Comparison of ENCODE assay signal across 30 cellular contexts in genomic region chr12:54401127-54401526, GRCh38. TPM values are rescaled to one million over a fixed set of nuclear protein-coding genes. Genes with fewer than 3 reads are reported as not detected.
DNase-seq lines count a peak whose midpoint lies in the region; ATAC-seq, FAIRE-seq and TF ChIP-seq lines count a peak whose summit lies in the region.
"Had no signal": no experiment of that assay in that cellular context is flagged by ENCODE, and none has a peak within 500 bp of the region (broad histone marks: within the 10 kb centered on the region; RNA-seq: fewer than 3 reads in every experiment).

No MANE protein-coding gene starts in this region.

- SMC1A ChIA-PET in GM12878 (lab: Charles Lee; ENCODE audit: uncharacterized antibody, unreplicated experiment), result interaction anchor here (0.6 to 12.3 kb wide), 7 partner anchors 10 to 126 kb away, joined by 3 to 469 read pairs (median 8); partner anchors contain the start of gene ITGA5

- DNase-seq in NCI-H82 (lab: John Stamatoyannopoulos, UW) (peak; percentile 37), NCI-H82 treated with DMSO at 0.1 percent for 48 hours (lab: John Stamatoyannopoulos, UW; ENCODE audit: unreplicated experiment) (no peak), GM12878 (ENCODE audit: low read depth, low spot score) (no peak), NCI-H2107 treated with DMSO at 0.1 percent for 48 hours (lab: John Stamatoyannopoulos, UW; ENCODE audit: unreplicated experiment) (no peak), mesothelial cell of epicardium (ENCODE audit: low spot score in 2 of 2, unreplicated experiment in 2 of 2) (no peak)
- no peak for DNase-seq in CD8-positive, alpha-beta memory T cell
- DNase-seq in NK-92 treated with Interleukin-12 subunit alpha and Interleukin-12 subunit beta, amount 100 ng/mL, for 24 hours (lab: John Stamatoyannopoulos, UW), result no peak
- DNase-seq: activated CD4-positive, alpha-beta T cell treated with anti-CD3 and anti-CD28 coated beads for 48 hours; AML-193; brain microvascular endothelial cell; Caco-2; cortex of kidney; DND-41; left lung; midbrain; NCI-H1048; NCI-H1930; NCI-H226; NCI-H774; OCI-M1; SHP77 had no signal

- no peak overlapping the region for H3K9ac ChIP-seq in GM12878 (ENCODE audit: control insufficient read depth, insufficient read depth, low read length)

- intact Hi-C loops in GM12878 (cut with micrococcal nuclease; ENCODE audit: unreplicated experiment), result no loop called here

- no TSS peak for BruUV-seq in GM12878 (replicated peaks; lab: Mats Ljungman, UMichigan)

- H3K4me2 ChIP-seq in GM12878 (ENCODE audit: control insufficient read depth, insufficient read depth), result no peak overlapping the region

- H3K9me3 Mint-ChIP-seq in CD8-positive, alpha-beta memory T cell, result no peaks in the 10 kb centered on the region
- no peaks in the 10 kb centered on the region for H3K9me3 Mint-ChIP-seq in mesothelial cell of epicardium
- H3K9me3 Mint-ChIP-seq: neural crest cell; stimulated activated memory B cell treated with anti-CD40 and anti-IgM and Interleukin-4, amounts not matched to agents 10 μg/mL and 1 μg/mL and 100 μg/mL, for 72 hours had no signal

- TF ChIP-seq POLR2A in GM12878 (IDR thresholded peaks at IDR 0.05; ENCODE audit: low read depth, low read length), result no peak

- TF ChIP-seq RAD21 in GM12878 (IDR thresholded peaks at IDR 0.05; ENCODE audit: insufficient read depth, low read depth, low read length), result no peak

- no peak for TF ChIP-seq EP300 in GM12878 (IDR thresholded peaks at IDR 0.05; ENCODE audit: borderline replicate concordance in 1 of 2, control insufficient read depth in 1 of 2, low read depth in 2 of 2, low read length in 2 of 2)

- H3K4me1 ChIP-seq in CD8-positive, alpha-beta memory T cell (ENCODE audit: insufficient read depth, low read length), result peaks cover 19% of the 10 kb centered on the region
- H3K4me1 ChIP-seq in GM12878 (ENCODE audit: control insufficient read depth, insufficient read depth, low read length) (no peaks in the 10 kb centered on the region), neutrophil (ENCODE audit: control insufficient read depth in 1 of 2, insufficient read depth in 1 of 2, low read depth in 1 of 2, low read length in 1 of 2) (peaks cover 3 to 6% of the 10 kb centered on the region in 2 experiments)
- H3K4me1 ChIP-seq: Caco-2, prostate gland had no signal

- RAD21 ChIA-PET in GM12878 (lab: Charles Lee; ENCODE audit: unreplicated experiment), result interaction anchor here (2.4 to 9.3 kb wide), 3 partner anchors 12 to 43 kb away, joined by 16 to 296 read pairs (median 50); no protein-coding TSS in a partner anchor

- peak; percentile 16; the same call in 1 of the 3 replicates for ATAC-seq in GM12878
- ATAC-seq: left lung; stimulated activated memory B cell treated with anti-CD40 and anti-IgM and Interleukin-4, amounts not matched to agents 10 μg/mL and 1 μg/mL and 100 μg/mL, for 72 hours had no signal

- FAIRE-seq in GM12878 (lab: Jason Lieb, UNC), result no peak
- FAIRE-seq: GM12891 had no signal

- peaks cover 21 to 30% (median 25%) of the 10 kb centered on the region in 3 donors for H3K4me1 Mint-ChIP-seq in CD8-positive, alpha-beta memory T cell
- no peaks in the 10 kb centered on the region for H3K4me1 Mint-ChIP-seq in mesothelial cell of epicardium
- H3K4me1 Mint-ChIP-seq: neural crest cell had no signal

- POLR2A ChIA-PET in CD8-positive, alpha-beta memory T cell (lab: Charles Lee), result no interaction called here
- POLR2A ChIA-PET in GM12878 (lab: Charles Lee), result interaction anchor here (0.6 to 4.7 kb wide), 2 partner anchors 37 to 69 kb away, joined by 4 to 43 read pairs; no protein-coding TSS in a partner anchor

- 86% methylated on average over 2 of the region's 2 CpGs for WGBS in GM12878 (ENCODE audit: insufficient coverage, insufficient replicate concordance, low lambda C conversion rate, missing lambda C conversion rate)

- no peak for TF ChIP-seq CTCF in GM12878 (IDR thresholded peaks at IDR 0.05 in 2 of 3, conservative IDR thresholded peaks at IDR 0.05 in 1 of 3; ENCODE audit: control insufficient read depth in 2 of 3, extremely low read depth in 1 of 3, insufficient read depth in 1 of 3, low read depth in 3 of 3, low read length in 3 of 3)
- TF ChIP-seq CTCF in neutrophil (IDR thresholded peaks at IDR 0.05), result no peak
- TF ChIP-seq CTCF in mesothelial cell of epicardium (IDR thresholded peaks at IDR 0.05; ENCODE audit: unreplicated experiment), result no peak

- H3K36me3 Mint-ChIP-seq in CD8-positive, alpha-beta memory T cell, result peaks cover 10 to 94% (median 32%) of the 10 kb centered on the region in 3 donors
- H3K36me3 Mint-ChIP-seq in mesothelial cell of epicardium, result peaks cover 35% of the 10 kb centered on the region
- H3K36me3 Mint-ChIP-seq: stimulated activated memory B cell treated with anti-CD40 and anti-IgM and Interleukin-4, amounts not matched to agents 10 μg/mL and 1 μg/mL and 100 μg/mL, for 72 hours had no signal

- CTCF ChIA-PET in CD8-positive, alpha-beta memory T cell (lab: Charles Lee), result interaction anchor here (1.6 to 11.8 kb wide), 6 partner anchors 14 to 50 kb away, joined by 3 to 386 read pairs (median 42); partner anchors contain the start of gene ITGA5
- CTCF ChIA-PET in GM12878 (lab: Yijun Ruan, JAX), result interaction anchor here (0.9 to 12.3 kb wide), 6 partner anchors 8 to 142 kb away, joined by 3 to 1071 read pairs (median 30); partner anchors contain the start of gene ITGA5

- peaks cover 85% of the 10 kb centered on the region for H3K36me3 ChIP-seq in CD8-positive, alpha-beta memory T cell (ENCODE audit: insufficient read depth, low read length)
- H3K36me3 ChIP-seq in GM12878 (ENCODE audit: control insufficient read depth in 2 of 2, insufficient read depth in 2 of 2, low read length in 1 of 2), result no peaks in the 10 kb centered on the region
- H3K36me3 ChIP-seq in neutrophil, result peaks cover 100% of the 10 kb centered on the region

- H3K4me3 Mint-ChIP-seq in CD8-positive, alpha-beta memory T cell, result no peak overlapping the region
- H3K4me3 Mint-ChIP-seq in mesothelial cell of epicardium, result no peak overlapping the region
- H3K4me3 Mint-ChIP-seq: neural crest cell; stimulated activated memory B cell treated with anti-CD40 and anti-IgM and Interleukin-4, amounts not matched to agents 10 μg/mL and 1 μg/mL and 100 μg/mL, for 72 hours had no signal

- in situ Hi-C loops in GM12878 (cut with MboI), result loop anchor here (5.0 kb wide), 1 partner anchor 36 kb away; no protein-coding TSS in a partner anchor

- H3K27me3 Mint-ChIP-seq in CD8-positive, alpha-beta memory T cell, result no peaks in the 10 kb centered on the region
- H3K27me3 Mint-ChIP-seq in mesothelial cell of epicardium (ENCODE audit: low read depth), result no peaks in the 10 kb centered on the region

- no peaks in the 10 kb centered on the region for H3K79me2 ChIP-seq in GM12878 (ENCODE audit: control insufficient read depth, insufficient read depth, low read length)

- no peak overlapping the region for H3K4me3 ChIP-seq in CD8-positive, alpha-beta memory T cell (ENCODE audit: low read length)
- H3K4me3 ChIP-seq in GM12878 (no peak overlapping the region), neutrophil (ENCODE audit: low read depth in 1 of 2, low read length in 1 of 2) (no peak overlapping the region)
- H3K4me3 ChIP-seq: left lung, prostate gland had no signal

- H3K27ac ChIP-seq in CD8-positive, alpha-beta memory T cell (ENCODE audit: low read depth, low read length), result no peak overlapping the region
- H3K27ac ChIP-seq in GM12878 (ENCODE audit: control insufficient read depth, insufficient read depth) (no peak overlapping the region), neutrophil (peak overlapping the region; percentile 45)
- H3K27ac ChIP-seq: 22Rv1, brain microvascular endothelial cell, left lung, prostate gland had no signal

- H3K9me3 ChIP-seq in CD8-positive, alpha-beta memory T cell (ENCODE audit: low read length), result no peaks in the 10 kb centered on the region
- H3K9me3 ChIP-seq in GM12878 (replicated peaks; ENCODE audit: control insufficient read depth, insufficient read depth, low read length) (no peaks in the 10 kb centered on the region), neutrophil (no peaks in the 10 kb centered on the region)
- H3K9me3 ChIP-seq: Caco-2, left lung, prostate gland had no signal

- H2AFZ ChIP-seq in GM12878 (ENCODE audit: control insufficient read depth, low read depth, low read length), result no peak overlapping the region

- H3K27me3 ChIP-seq in CD8-positive, alpha-beta memory T cell (ENCODE audit: insufficient read depth, low read length, poor library complexity, severe bottlenecking), result no peaks in the 10 kb centered on the region
- H3K27me3 ChIP-seq in GM12878 (replicated peaks in 1 of 2; ENCODE audit: control insufficient read depth in 2 of 2, insufficient read depth in 2 of 2, low read length in 1 of 2), result no peaks in the 10 kb centered on the region; a peak in 1 of 4 replicates
- no peaks in the 10 kb centered on the region for H3K27me3 ChIP-seq in neutrophil
- H3K27me3 ChIP-seq: brain microvascular endothelial cell, left lung had no signal

- H4K20me1 ChIP-seq in GM12878 (ENCODE audit: control insufficient read depth, insufficient read depth), result no peaks in the 10 kb centered on the region

- peak overlapping the region in 6 of 8 donors; percentile 8 to 88 (median 64) for H3K27ac Mint-ChIP-seq in CD8-positive, alpha-beta memory T cell
- no peak overlapping the region for H3K27ac Mint-ChIP-seq in mesothelial cell of epicardium

RNA-seq across cellular contexts. Expression of gene ZNF385A, which starts 16.6 kb away (rescaled TPM):
- total RNA-seq in CD8-positive, alpha-beta memory T cell, result under 1 TPM; 0.77 to 0.78 TPM
- polyA plus RNA-seq in CD8-positive, alpha-beta memory T cell, result not detected
- 0.67 TPM in 1 of 2 replicates, not detected in the other for total RNA-seq in GM12878 (2013; cell fraction: nucleolus; rRNA removed)
- total RNA-seq in GM12878 (2014; rRNA removed) (1.8 and 1.9 TPM in 2 replicates), GM12878 (2014; rRNA removed; fragmentation: Illumina TruSeq; extraction: Trizol) (1.2 and 1.3 TPM in 2 replicates), GM12878 (2021) (23.3 and 23.5 TPM in 2 replicates), mesothelial cell of epicardium (30.5 to 35.4 TPM (median 34.2 TPM) in 3 replicates)
- 2.4 TPM for polyA plus RNA-seq in GM12878 (2011; ENCODE audit: low read depth)
- polyA plus RNA-seq in GM12878 (2011; rRNA removed) (0.24 and 2.0 TPM in 2 replicates), GM12878 (2014; fragmentation: Illumina TruSeq; extraction: Trizol) (4.6 and 10.4 TPM in 2 replicates), GM12878 (2014; fragmentation: Nextera tagmentation; extraction: Ambion mirVana) (under 1 TPM; 0.26 to 0.62 TPM), GM12878 (2014; rRNA removed) (7.7 and 10.8 TPM in 2 replicates), GM12878 (2016; fragmentation: Nextera tagmentation; extraction: Ambion mirVana) (10 to 100 TPM; 24.6 to 26.1 TPM)
- polyA plus RNA-seq in GM12878 (2011; cell fraction: cytosol; rRNA removed), result 3.3 and 4.0 TPM in 2 replicates
- 3.3 and 4.9 TPM in 2 replicates for polyA plus RNA-seq in GM12878 (2011; cell fraction: nucleus; rRNA removed)
- 7.4 and 9.2 TPM in 2 replicates for polyA plus RNA-seq in GM12878 (2012)
- polyA minus RNA-seq in GM12878 (2011; rRNA and poly(A)+ RNA removed), result 1.5 and 1.9 TPM in 2 replicates
- 3.4 and 4.4 TPM in 2 replicates for polyA minus RNA-seq in GM12878 (2011; cell fraction: cytosol; rRNA and poly(A)+ RNA removed)
- 0.85 and 1.1 TPM in 2 replicates for polyA minus RNA-seq in GM12878 (2011; cell fraction: nucleus; rRNA and poly(A)+ RNA removed)

RNA-seq across cellular contexts. Expression of gene ITGA5, which starts 17.9 kb away (rescaled TPM):
- 10 to 100 TPM; 23.2 to 25.7 TPM for total RNA-seq in CD8-positive, alpha-beta memory T cell
- 50.6 TPM for polyA plus RNA-seq in CD8-positive, alpha-beta memory T cell
- total RNA-seq in GM12878 (2013; cell fraction: nucleolus; rRNA removed), result 7.6 and 13.2 TPM in 2 replicates
- 0.73 and 0.98 TPM in 2 replicates for total RNA-seq in GM12878 (2014; rRNA removed)
- total RNA-seq in GM12878 (2014; rRNA removed; fragmentation: Illumina TruSeq; extraction: Trizol), result 0.41 and 0.58 TPM in 2 replicates
- 1.2 and 1.5 TPM in 2 replicates for total RNA-seq in GM12878 (2021)
- 1.2 TPM for polyA plus RNA-seq in GM12878 (2011; ENCODE audit: low read depth)
- polyA plus RNA-seq in GM12878 (2011; rRNA removed), result 13.9 and 22.5 TPM in 2 replicates
- polyA plus RNA-seq in GM12878 (2011; cell fraction: cytosol; rRNA removed), result 18.0 and 19.9 TPM in 2 replicates
- 79.1 and 138 TPM in 2 replicates for polyA plus RNA-seq in GM12878 (2011; cell fraction: nucleus; rRNA removed)
- polyA plus RNA-seq in GM12878 (2012), result 1.0 and 2.1 TPM in 2 replicates
- 0.90 and 1.3 TPM in 2 replicates for polyA plus RNA-seq in GM12878 (2014; fragmentation: Illumina TruSeq; extraction: Trizol)
- under 1 TPM; 0.15 to 0.31 TPM for polyA plus RNA-seq in GM12878 (2014; fragmentation: Nextera tagmentation; extraction: Ambion mirVana)
- polyA plus RNA-seq in GM12878 (2014; rRNA removed), result 0.49 and 0.64 TPM in 2 replicates
- polyA plus RNA-seq in GM12878 (2016; fragmentation: Nextera tagmentation; extraction: Ambion mirVana), result under 1 TPM; 0.23 to 0.35 TPM
- polyA minus RNA-seq in GM12878 (2011; rRNA and poly(A)+ RNA removed), result 35.0 and 45.0 TPM in 2 replicates
- 12.2 TPM in 2 replicates for polyA minus RNA-seq in GM12878 (2011; cell fraction: cytosol; rRNA and poly(A)+ RNA removed)
- polyA minus RNA-seq in GM12878 (2011; cell fraction: nucleus; rRNA and poly(A)+ RNA removed), result 51.4 and 65.2 TPM in 2 replicates
- total RNA-seq in mesothelial cell of epicardium, result 60.7 to 71.9 TPM (median 65.3 TPM) in 3 replicates

RNA-seq across cellular contexts. Expression of gene GPR84, which starts 36.8 kb away (rescaled TPM):
- total RNA-seq in CD8-positive, alpha-beta memory T cell, result under 1 TPM; 0.15 to 0.16 TPM
- polyA plus RNA-seq in CD8-positive, alpha-beta memory T cell, result not detected
- total RNA-seq in GM12878 (2013; cell fraction: nucleolus; rRNA removed), result 0.48 and 1.2 TPM in 2 replicates
- total RNA-seq in GM12878 (2014; rRNA removed) (2.4 and 3.4 TPM in 2 replicates), GM12878 (2014; rRNA removed; fragmentation: Illumina TruSeq; extraction: Trizol) (1.9 and 2.0 TPM in 2 replicates), GM12878 (2021) (3.7 and 4.0 TPM in 2 replicates), mesothelial cell of epicardium (0.18 to 0.32 TPM (median 0.24 TPM) in 3 replicates)
- 0.30 TPM for polyA plus RNA-seq in GM12878 (2011; ENCODE audit: low read depth)
- polyA plus RNA-seq in GM12878 (2011; rRNA removed) (0.12 and 0.37 TPM in 2 replicates), GM12878 (2014; fragmentation: Illumina TruSeq; extraction: Trizol) (1.6 and 4.1 TPM in 2 replicates), GM12878 (2014; fragmentation: Nextera tagmentation; extraction: Ambion mirVana) (1 to 10 TPM; 2.1 to 4.7 TPM), GM12878 (2014; rRNA removed) (2.4 and 3.2 TPM in 2 replicates), GM12878 (2016; fragmentation: Nextera tagmentation; extraction: Ambion mirVana) (1 to 10 TPM; 2.7 to 4.0 TPM)
- polyA plus RNA-seq in GM12878 (2011; cell fraction: cytosol; rRNA removed), result 0.48 and 0.65 TPM in 2 replicates
- 2.1 and 2.3 TPM in 2 replicates for polyA plus RNA-seq in GM12878 (2011; cell fraction: nucleus; rRNA removed)
- polyA plus RNA-seq in GM12878 (2012), result 0.56 and 0.58 TPM in 2 replicates
- polyA minus RNA-seq in GM12878 (2011; rRNA and poly(A)+ RNA removed), result 1.2 and 1.4 TPM in 2 replicates
- not detected in 2 replicates for polyA minus RNA-seq in GM12878 (2011; cell fraction: cytosol; rRNA and poly(A)+ RNA removed)
- 1.5 and 1.6 TPM in 2 replicates for polyA minus RNA-seq in GM12878 (2011; cell fraction: nucleus; rRNA and poly(A)+ RNA removed)
- total RNA-seq: Caco-2, LHCN-M2, neural crest cell, skeletal muscle tissue, temporal lobe had no signal
